ENCODE assay signal across 17 cellular contexts in the genomic region with DNA sequence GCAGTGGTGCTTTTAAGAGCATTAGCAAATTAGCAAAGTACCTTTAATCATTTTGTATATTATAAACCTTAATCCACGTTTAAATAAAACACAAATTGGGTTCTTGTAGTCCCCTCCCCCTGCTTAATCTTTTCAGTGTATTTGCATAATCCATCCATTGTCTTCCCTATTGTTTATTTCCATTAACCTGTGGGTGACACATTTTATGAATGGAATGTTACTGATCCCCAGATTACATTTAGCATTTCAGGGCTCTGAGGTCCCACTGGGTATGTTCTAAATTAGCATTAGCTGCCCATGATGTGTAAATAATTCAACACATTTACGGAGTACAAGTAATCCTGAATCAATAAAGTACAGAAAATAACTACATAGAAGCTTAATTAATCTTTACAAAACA.
"Had no signal": no experiment of that assay in that cellular context is flagged by ENCODE, and none has a peak within 500 bp of the region (broad histone marks: within the 10 kb centered on the region; RNA-seq: fewer than 3 reads in every experiment).

No MANE protein-coding gene starts in this region.

- H3K27ac Mint-ChIP-seq: naive thymus-derived CD4-positive, alpha-beta T cell; nephron progenitor cell; progenitor cell of endocrine pancreas; type B pancreatic cell had no signal

- H3K27me3 Mint-ChIP-seq: naive thymus-derived CD4-positive, alpha-beta T cell; progenitor cell of endocrine pancreas; type B pancreatic cell had no signal

- H3K36me3 Mint-ChIP-seq: naive thymus-derived CD4-positive, alpha-beta T cell; type B pancreatic cell had no signal

- H3K4me1 Mint-ChIP-seq: naive thymus-derived CD4-positive, alpha-beta T cell had no signal

- H3K36me3 ChIP-seq: colonic mucosa, pancreas, suprapubic skin, thyroid gland had no signal

- H3K27me3 ChIP-seq: colonic mucosa, hepatocyte, pancreas, suprapubic skin, thyroid gland had no signal

- H3K4me3 Mint-ChIP-seq: naive thymus-derived CD4-positive, alpha-beta T cell; nephron progenitor cell; type B pancreatic cell had no signal

- H3K4me3 ChIP-seq: colonic mucosa, hepatocyte, pancreas, suprapubic skin, thyroid gland had no signal

- ATAC-seq: naive thymus-derived CD4-positive, alpha-beta T cell; pancreas; right cardiac atrium had no signal

- DNase-seq: colonic mucosa; dermis blood vessel endothelial cell; foreskin melanocyte; head of caudate nucleus; kidney glomerular epithelial cell; naive thymus-derived CD4-positive, alpha-beta T cell; nephron progenitor cell; pancreas; right cardiac atrium; small intestine; stimulated activated CD4-positive, alpha-beta T cell treated with anti-CD3 and anti-CD28 coated beads, Interleukin-12 subunit alpha, Interleukin-12 subunit beta, amount 100 ng/mL, for 4 hours; stimulated activated naive CD4-positive, alpha-beta T cell treated with Interleukin-2 at 50 U/mL for 16 hours; thyroid gland had no signal

- H3K9me3 Mint-ChIP-seq: nephron progenitor cell, type B pancreatic cell had no signal

- H3K4me2 ChIP-seq: hepatocyte had no signal

- H3K79me2 ChIP-seq: hepatocyte had no signal

- H3K9me3 ChIP-seq: colonic mucosa, pancreas, suprapubic skin, thyroid gland had no signal

- H3K4me1 ChIP-seq: colonic mucosa, pancreas, suprapubic skin, thyroid gland had no signal

- H3K27ac ChIP-seq: colonic mucosa, hepatocyte, pancreas, suprapubic skin, thyroid gland had no signal

- H2AFZ ChIP-seq: hepatocyte had no signal
